In the genomic region with DNA sequence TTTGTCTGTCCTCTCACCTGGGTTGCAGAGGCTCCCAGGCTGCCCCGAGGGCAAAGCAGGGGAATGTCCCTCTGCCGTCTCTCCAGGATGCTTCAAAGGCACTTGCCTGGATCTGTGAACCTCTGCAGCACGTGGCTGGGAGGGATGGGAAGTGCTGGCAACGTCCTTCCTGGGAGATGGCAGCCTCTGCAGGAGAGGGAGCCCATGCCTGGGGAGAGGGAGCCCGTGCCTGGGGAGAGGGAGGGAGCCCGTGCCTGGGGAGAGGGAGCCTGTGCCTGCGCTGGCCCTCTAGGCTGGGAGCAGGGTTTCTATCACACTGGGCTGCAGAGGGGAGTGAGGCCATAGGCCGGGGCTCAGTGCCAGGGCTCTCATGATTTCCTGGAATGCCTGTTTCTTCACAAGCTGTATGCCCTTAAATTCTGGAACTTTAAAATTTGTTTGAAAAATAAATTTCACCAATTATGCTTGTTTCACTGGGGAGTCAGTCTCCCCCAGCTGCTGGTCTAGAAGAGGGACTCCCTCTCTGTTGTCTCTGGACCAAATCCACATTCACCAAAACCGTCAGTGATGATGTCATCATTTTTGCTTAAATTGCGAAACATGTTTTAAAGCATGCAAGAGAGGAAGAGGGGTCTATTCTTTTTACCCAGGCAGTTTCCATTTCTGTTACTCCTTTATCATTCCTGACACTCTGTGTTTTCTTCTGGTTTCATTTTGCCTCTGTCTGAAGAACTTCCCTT, we compare ENCODE assay signal across 2 cellular contexts.
TF ChIP-seq lines count a peak whose summit lies in the region.

No MANE protein-coding gene starts in this region.

TF ChIP-seq in HEK293, 187 proteins besides CTCF, POLR2A, EP300 and RAD21:
- TF ChIP-seq, protein P1, sequence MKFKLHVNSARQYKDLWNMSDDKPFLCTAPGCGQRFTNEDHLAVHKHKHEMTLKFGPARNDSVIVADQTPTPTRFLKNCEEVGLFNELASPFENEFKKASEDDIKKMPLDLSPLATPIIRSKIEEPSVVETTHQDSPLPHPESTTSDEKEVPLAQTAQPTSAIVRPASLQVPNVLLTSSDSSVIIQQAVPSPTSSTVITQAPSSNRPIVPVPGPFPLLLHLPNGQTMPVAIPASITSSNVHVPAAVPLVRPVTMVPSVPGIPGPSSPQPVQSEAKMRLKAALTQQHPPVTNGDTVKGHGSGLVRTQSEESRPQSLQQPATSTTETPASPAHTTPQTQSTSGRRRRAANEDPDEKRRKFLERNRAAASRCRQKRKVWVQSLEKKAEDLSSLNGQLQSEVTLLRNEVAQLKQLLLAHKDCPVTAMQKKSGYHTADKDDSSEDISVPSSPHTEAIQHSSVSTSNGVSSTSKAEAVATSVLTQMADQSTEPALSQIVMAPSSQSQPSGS (tag by site-specific recombination; IDR thresholded peaks at IDR 0.05; ENCODE audit: low read depth): peak; percentile 87
- no peak for TF ChIP-seq PRDM10 (tag by site-specific recombination; IDR thresholded peaks at IDR 0.05)
TF ChIP-seq in HEK293: peak in this region for 1.

TF ChIP-seq in K562, 482 proteins besides CTCF, POLR2A, EP300 and RAD21 (continued from another document):
- TF ChIP-seq ZBTB26 (CRISPR knock-in tag; IDR thresholded peaks at IDR 0.05): no peak
- no peak for TF ChIP-seq FOXA1 (IDR thresholded peaks at IDR 0.05; ENCODE audit: borderline replicate concordance)
- TF ChIP-seq ZKSCAN1 (IDR thresholded peaks at IDR 0.05; ENCODE audit: low read depth, low read length): no peak
- no peak for TF ChIP-seq CEBPG (CRISPR knock-in tag; IDR thresholded peaks at IDR 0.05)
- peak; percentile 27 to 76; a peak in 2 of 4 replicates for TF ChIP-seq CEBPG (tag; conservative IDR thresholded peaks at IDR 0.05 in 1 of 2, IDR thresholded peaks at IDR 0.05 in 1 of 2)
- no peak for TF ChIP-seq MXI1 (IDR thresholded peaks at IDR 0.05; ENCODE audit: low read depth, low read length)
- no peak for TF ChIP-seq SP1 (CRISPR knock-in tag; IDR thresholded peaks at IDR 0.05)
- no peak for TF ChIP-seq SRSF9 (IDR thresholded peaks at IDR 0.05; ENCODE audit: borderline replicate concordance, low read depth, low read length)
- TF ChIP-seq ATF7 (IDR thresholded peaks at IDR 0.05): peak; percentile 33; the same call in 1 of the 2 replicates
TF ChIP-seq in K562: peak in this region for 4.
